25 cellular contexts compared by ENCODE assay signal in the genomic region with DNA sequence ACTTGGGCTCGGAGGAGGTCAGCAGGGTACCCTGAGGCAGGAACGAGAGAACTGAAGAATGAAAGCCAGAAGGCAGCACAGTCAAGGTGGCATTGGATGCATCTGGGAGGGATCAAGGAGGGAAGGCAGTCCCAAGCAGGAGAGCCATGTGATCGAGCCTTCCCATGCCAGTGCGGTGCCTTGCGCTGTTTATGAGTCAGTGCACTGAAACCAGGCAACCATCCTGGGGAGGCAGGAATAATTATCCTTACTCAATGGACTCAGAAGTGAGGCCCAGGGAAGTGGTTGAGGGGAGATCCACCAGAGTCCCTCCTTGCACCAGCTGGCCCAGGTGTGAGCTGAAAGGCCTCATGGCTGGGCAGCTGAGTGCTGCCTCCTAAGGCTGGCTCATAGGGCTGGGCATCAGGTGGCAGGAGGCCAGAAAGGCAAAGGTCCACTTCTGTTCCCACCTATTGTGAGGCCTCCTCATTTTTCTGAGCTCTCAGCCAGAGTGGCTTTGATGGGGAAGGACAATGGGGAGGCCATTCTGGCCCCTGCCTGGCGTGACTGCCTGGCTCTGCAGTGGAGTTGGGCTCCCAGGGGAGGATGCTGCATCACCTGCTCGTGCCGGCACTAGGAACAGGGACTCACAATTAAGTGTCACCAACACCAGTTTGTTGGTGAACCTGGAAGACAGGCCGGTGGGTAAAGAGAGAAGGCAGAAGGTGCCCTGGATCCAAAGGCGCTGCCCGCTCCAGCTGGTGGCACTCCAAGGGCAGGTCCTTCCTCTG.
A peak's percentile ranks its signal among the peaks of the same experiment; 100 is the strongest.
DNase-seq lines count a peak whose midpoint lies in the region; ATAC-seq and TF ChIP-seq lines count a peak whose summit lies in the region.
"Had no signal": no experiment of that assay in that cellular context is flagged by ENCODE, and none has a peak within 500 bp of the region (broad histone marks: within the 10 kb centered on the region; RNA-seq: fewer than 3 reads in every experiment).

No MANE protein-coding gene starts in this region.

- H2BK12ac ChIP-seq in neuronal stem cell (ENCODE audit: low read length), result peak overlapping the region; percentile 30

- H2BK120ac ChIP-seq in neuronal stem cell (ENCODE audit: low read depth, low read length), result no peak overlapping the region

- no peak overlapping the region for H3K4me2 ChIP-seq in neuronal stem cell (ENCODE audit: insufficient read depth, low read length, poor library complexity, severe bottlenecking)
- H3K4me2 ChIP-seq: neural progenitor cell had no signal

- peak overlapping the region; percentile 19 for H2BK5ac ChIP-seq in neuronal stem cell (ENCODE audit: low read length)

- H2BK15ac ChIP-seq in neuronal stem cell (ENCODE audit: low read length), result peak overlapping the region; percentile 51

- no peak overlapping the region for H3K9ac ChIP-seq in neuronal stem cell (ENCODE audit: low read depth, low read length, poor library complexity)
- H3K9ac ChIP-seq: neural progenitor cell had no signal

- H3K27ac ChIP-seq in RWPE1 (peak overlapping the region; percentile 30; the same call in 1 of the 2 replicates), neuronal stem cell (replicated peaks; ENCODE audit: low read length) (no peak overlapping the region), esophagus muscularis mucosa (replicated peaks in 1 of 4) (no peak overlapping the region)
- H3K27ac ChIP-seq: left ventricle myocardium inferior, neural progenitor cell had no signal

- no CpG with 5 or more reads among the region's 11 CpGs for WGBS in neuronal stem cell (ENCODE audit: extremely low coverage in 2 of 2, insufficient read length in 2 of 2, insufficient replicate concordance in 1 of 2), 2 donors
- 89% methylated on average over 11 of the region's 11 CpGs for WGBS in esophagus muscularis mucosa

- no peaks in the 10 kb centered on the region for H3K79me1 ChIP-seq in neuronal stem cell (ENCODE audit: low read depth, low read length)

- H3K4me1 ChIP-seq in neuronal stem cell (ENCODE audit: control insufficient read depth in 2 of 2, insufficient read depth in 1 of 2, low read depth in 1 of 2, low read length in 2 of 2) (peaks cover 0 to 3% of the 10 kb centered on the region in 2 donors), esophagus muscularis mucosa (no peaks in the 10 kb centered on the region)
- H3K4me1 ChIP-seq: neural progenitor cell had no signal

- no peak overlapping the region for H4K8ac ChIP-seq in neuronal stem cell (ENCODE audit: low read depth, low read length)

- H3K27me3 ChIP-seq in neuronal stem cell (ENCODE audit: control insufficient read depth in 3 of 3, insufficient read depth in 3 of 3, low read depth in 1 of 3, low read length in 3 of 3), result no peaks in the 10 kb centered on the region
- no peaks in the 10 kb centered on the region for H3K27me3 ChIP-seq in esophagus muscularis mucosa
- H3K27me3 ChIP-seq: neural progenitor cell had no signal

- intact Hi-C loops in esophagus muscularis mucosa (cut with DNase I), result no loop called here

- H3K23ac ChIP-seq in neuronal stem cell (ENCODE audit: low read depth, low read length, poor library complexity), result no peak overlapping the region

- no peak for TF ChIP-seq POLR2A in esophagus muscularis mucosa (IDR thresholded peaks at IDR 0.05; ENCODE audit: low read depth)

- H3K14ac ChIP-seq in neuronal stem cell (ENCODE audit: low read length), result no peak overlapping the region

- TF ChIP-seq CTCF in RWPE1 (conservative IDR thresholded peaks at IDR 0.05; ENCODE audit: low read depth) (no peak), esophagus muscularis mucosa (IDR thresholded peaks at IDR 0.05) (no peak)

- no peak overlapping the region for H4K91ac ChIP-seq in neuronal stem cell (ENCODE audit: low read depth, low read length, poor library complexity)

- peak; percentile 42 for DNase-seq in Daoy (ENCODE audit: low read depth)
- DNase-seq in NCI-H2107 treated with DMSO at 0.1 percent for 48 hours (lab: John Stamatoyannopoulos, UW; ENCODE audit: unreplicated experiment), result peak; percentile 16
- no peak for DNase-seq in RWPE1 (ENCODE audit: low spot score)
- DNase-seq in neuronal stem cell (ENCODE audit: low spot score), result no peak
- DNase-seq in esophagus muscularis mucosa (ENCODE audit: extremely low spot score), result no peak
- no peak for DNase-seq in stimulated activated CD4-positive, alpha-beta T cell treated with anti-CD3 and anti-CD28 coated beads, Interleukin-1b, Interleukin-23, amount 100 ng/mL, for 48 hours
- DNase-seq: activated CD4-positive, alpha-beta T cell treated with anti-CD3 and anti-CD28 coated beads, Interleukin-2, amount 10 ng/mL, durations not matched to agents 24 days and 14 days; activated CD8-positive, alpha-beta memory T cell treated with anti-CD3 and anti-CD28 coated beads, Interleukin-2, amount 50 U/mL, for 48 hours; activated naive CD8-positive, alpha-beta T cell treated with anti-CD3 and anti-CD28 coated beads for 36 hours; CD4-positive, alpha-beta T cell; cerebellar nuclear complex; DND-41; effector CD4-positive, alpha-beta T cell; erythroblast; foreskin melanocyte; Kasumi-1; left ventricle myocardium inferior; NCI-H1048; NCI-H446; stimulated activated CD4-positive, alpha-beta T cell treated with anti-CD3 and anti-CD28 coated beads, Interleukin-2, amount 100 ng/mL, for 24 hours; T-helper 17 cell had no signal

- no peak for ATAC-seq in HG02884 (IDR thresholded peaks at IDR 0.05; ENCODE audit: unreplicated experiment)
- ATAC-seq in GM19351 (IDR thresholded peaks at IDR 0.05; ENCODE audit: unreplicated experiment), result no peak
- ATAC-seq: stimulated activated memory B cell treated with anti-CD40 and anti-IgM and Interleukin-4, amounts not matched to agents 10 μg/mL and 1 μg/mL and 100 μg/mL, for 72 hours; T-helper 17 cell had no signal

- H3K9me3 ChIP-seq in neuronal stem cell (replicated peaks in 1 of 2; ENCODE audit: control insufficient read depth in 2 of 2, insufficient read depth in 1 of 2, low read depth in 1 of 2, low read length in 2 of 2), result no peaks in the 10 kb centered on the region
- no peaks in the 10 kb centered on the region for H3K9me3 ChIP-seq in esophagus muscularis mucosa
- H3K9me3 ChIP-seq: left ventricle myocardium inferior had no signal

- H3K4me3 ChIP-seq in neuronal stem cell (ENCODE audit: low read length in 2 of 2) (no peak overlapping the region), esophagus muscularis mucosa (no peak overlapping the region)
- H3K4me3 ChIP-seq: left ventricle myocardium inferior, neural progenitor cell had no signal

- H2AFZ ChIP-seq in neuronal stem cell (ENCODE audit: low read length), result no peak overlapping the region
- H2AFZ ChIP-seq: neural progenitor cell had no signal

- no peak overlapping the region for H2AK5ac ChIP-seq in neuronal stem cell (ENCODE audit: low read depth, low read length)

- H3K4ac ChIP-seq in neuronal stem cell (ENCODE audit: low read length), result peak overlapping the region; percentile 28

- TF ChIP-seq EP300 in esophagus muscularis mucosa (IDR thresholded peaks at IDR 0.05), result no peak

- POLR2A ChIA-PET in RWPE1 (lab: Yijun Ruan, JAX; ENCODE audit: low non-redundant PET), result no interaction called here

- CTCF ChIA-PET in RWPE1 (lab: Yijun Ruan, JAX), result interaction anchor here (0.6 to 0.7 kb wide), 3 partner anchors 37 to 915 kb away, joined by 3 read pairs; no protein-coding TSS in a partner anchor

- H3K18ac ChIP-seq in neuronal stem cell (ENCODE audit: low read length), result peak overlapping the region; percentile 35

- H3K36me3 ChIP-seq in neuronal stem cell (replicated peaks in 1 of 2; ENCODE audit: control insufficient read depth in 2 of 2, insufficient read depth in 2 of 2, low read length in 2 of 2) (peaks cover 0 to 2% of the 10 kb centered on the region in 2 donors), esophagus muscularis mucosa (no peaks in the 10 kb centered on the region)
- H3K36me3 ChIP-seq: left ventricle myocardium inferior, neural progenitor cell had no signal

Comparison
In these comparisons a context has a peak if more than half of its experiments do, and no peak if none do; other contexts are left out.
1. DNase-seq: peak in Daoy (single experiment) and NCI-H2107 treated with DMSO at 0.1 percent for 48 hours (single experiment); none in RWPE1 (single experiment), neuronal stem cell (single experiment), esophagus muscularis mucosa (single experiment) and stimulated activated CD4-positive, alpha-beta T cell treated with anti-CD3 and anti-CD28 coated beads, Interleukin-1b, Interleukin-23, amount 100 ng/mL, for 48 hours (single experiment).